ENCODE assay signal across 1 cellular context in the genomic region with DNA sequence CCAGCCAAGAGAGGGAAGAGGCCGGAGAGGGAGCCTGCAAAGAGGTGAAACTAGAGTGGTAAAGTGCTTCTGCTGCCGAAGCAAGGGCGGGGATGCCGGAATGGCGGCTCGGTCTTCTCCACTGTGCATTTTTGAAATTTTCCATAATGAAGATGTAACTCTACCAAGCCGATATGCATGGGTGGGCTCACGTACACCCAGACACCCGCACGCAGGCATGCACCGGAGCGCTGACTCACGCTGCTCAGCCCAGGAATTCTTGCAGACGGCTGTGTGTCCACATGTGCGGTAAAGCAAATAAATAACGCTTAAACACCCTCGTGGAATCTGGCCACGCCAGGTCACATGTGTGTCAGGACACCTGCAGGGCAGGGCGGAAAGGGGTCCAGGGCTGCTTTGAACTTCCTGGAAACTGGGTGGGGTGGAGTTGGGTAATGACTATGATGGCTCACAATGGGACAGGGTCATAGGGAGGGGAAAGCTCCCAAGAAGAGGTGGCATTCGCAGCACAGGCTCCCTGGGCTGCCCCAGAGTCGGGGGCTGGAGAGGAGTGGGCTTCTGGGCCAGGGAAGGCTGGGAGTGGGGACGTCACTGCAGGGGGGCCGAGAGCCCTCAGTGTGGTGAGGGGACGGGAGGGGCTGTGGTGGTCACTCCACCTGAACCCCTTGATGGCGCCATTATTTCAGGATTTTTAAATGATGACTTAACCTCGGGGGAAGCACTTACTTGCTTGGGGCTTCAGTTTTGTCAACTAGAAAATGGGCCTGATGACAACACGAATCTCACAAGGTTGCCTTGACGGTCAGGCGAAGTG.
TF ChIP-seq lines count a peak whose summit lies in the region.

No MANE protein-coding gene starts in this region.

TF ChIP-seq in HepG2, 621 proteins besides CTCF, POLR2A, EP300 and RAD21 (continued from another document and continues in another):
- TF ChIP-seq ZNF574 (CRISPR knock-in tag; IDR thresholded peaks at IDR 0.05) (peak; percentile 80), SIX1 (CRISPR knock-in tag; IDR thresholded peaks at IDR 0.05; ENCODE audit: borderline replicate concordance) (peak; percentile 90; the same call in 1 of the 2 replicates), YEATS4 (CRISPR knock-in tag; IDR thresholded peaks at IDR 0.05; ENCODE audit: borderline replicate concordance) (peak; percentile 83; the same call in 1 of the 2 replicates), HIVEP1 (CRISPR knock-in tag; IDR thresholded peaks at IDR 0.05) (peak; percentile 89; the same call in 1 of the 2 replicates), ARHGAP35 (CRISPR knock-in tag; IDR thresholded peaks at IDR 0.05; ENCODE audit: borderline replicate concordance) (peak; percentile 24; the same call in 1 of the 2 replicates), ZMAT5 (CRISPR knock-in tag; IDR thresholded peaks at IDR 0.05; ENCODE audit: borderline replicate concordance, low read depth) (no peak), SAFB2 (CRISPR knock-in tag; IDR thresholded peaks at IDR 0.05; ENCODE audit: borderline replicate concordance, low read depth) (peak; percentile 43; the same call in 1 of the 2 replicates), ATRX (CRISPR knock-in tag; IDR thresholded peaks at IDR 0.05; ENCODE audit: borderline replicate concordance) (no peak), ZNF841 (CRISPR knock-in tag; IDR thresholded peaks at IDR 0.05; ENCODE audit: borderline replicate concordance) (0 out of 2 replicates have a peak, but pooled peaks have one; percentile 25), ZNF670 (CRISPR knock-in tag; IDR thresholded peaks at IDR 0.05; ENCODE audit: borderline replicate concordance) (peak; percentile 98), ZNF776 (CRISPR knock-in tag; IDR thresholded peaks at IDR 0.05) (no peak), NR1H2 (CRISPR knock-in tag; IDR thresholded peaks at IDR 0.05; ENCODE audit: borderline replicate concordance, low read depth) (peak; percentile 89; the same call in 1 of the 2 replicates), TRIM22 (IDR thresholded peaks at IDR 0.05) (no peak), ZNF510 (CRISPR knock-in tag; IDR thresholded peaks at IDR 0.05; ENCODE audit: low read depth) (peak; percentile 96), STAT5B (CRISPR knock-in tag; IDR thresholded peaks at IDR 0.05) (peak; percentile 40; the same call in 1 of the 2 replicates), MED8 (CRISPR knock-in tag; IDR thresholded peaks at IDR 0.05; ENCODE audit: insufficient replicate concordance) (peak; percentile 48), ZFX (CRISPR knock-in tag; IDR thresholded peaks at IDR 0.05; ENCODE audit: low read depth) (peak; percentile 81), RBAK (CRISPR knock-in tag; IDR thresholded peaks at IDR 0.05) (0 out of 2 replicates have a peak, but pooled peaks have one; percentile 70), SP4 (CRISPR knock-in tag; IDR thresholded peaks at IDR 0.05) (peak; percentile 74), SALL1 (CRISPR knock-in tag; IDR thresholded peaks at IDR 0.05) (peak; percentile 100), TMF1 (CRISPR knock-in tag; IDR thresholded peaks at IDR 0.05; ENCODE audit: low read depth) (no peak), SNAPC4 (CRISPR knock-in tag; IDR thresholded peaks at IDR 0.05) (peak; percentile 90; the same call in 1 of the 2 replicates), GATAD1 (CRISPR knock-in tag; IDR thresholded peaks at IDR 0.05) (peak; percentile 81), SALL2 (CRISPR knock-in tag; IDR thresholded peaks at IDR 0.05) (no peak), GFI1 (CRISPR knock-in tag; IDR thresholded peaks at IDR 0.05; ENCODE audit: borderline replicate concordance) (peak; percentile 93; the same call in 1 of the 2 replicates)
- TF ChIP-seq, protein P1, sequence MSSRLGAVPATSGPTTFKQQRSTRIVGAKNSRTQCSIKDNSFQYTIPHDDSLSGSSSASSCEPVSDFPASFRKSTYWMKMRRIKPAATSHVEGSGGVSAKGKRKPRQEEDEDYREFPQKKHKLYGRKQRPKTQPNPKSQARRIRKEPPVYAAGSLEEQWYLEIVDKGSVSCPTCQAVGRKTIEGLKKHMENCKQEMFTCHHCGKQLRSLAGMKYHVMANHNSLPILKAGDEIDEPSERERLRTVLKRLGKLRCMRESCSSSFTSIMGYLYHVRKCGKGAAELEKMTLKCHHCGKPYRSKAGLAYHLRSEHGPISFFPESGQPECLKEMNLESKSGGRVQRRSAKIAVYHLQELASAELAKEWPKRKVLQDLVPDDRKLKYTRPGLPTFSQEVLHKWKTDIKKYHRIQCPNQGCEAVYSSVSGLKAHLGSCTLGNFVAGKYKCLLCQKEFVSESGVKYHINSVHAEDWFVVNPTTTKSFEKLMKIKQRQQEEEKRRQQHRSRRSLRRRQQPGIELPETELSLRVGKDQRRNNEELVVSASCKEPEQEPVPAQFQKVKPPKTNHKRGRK (CRISPR knock-in tag; IDR thresholded peaks at IDR 0.05): no peak
- TF ChIP-seq, protein P2, sequence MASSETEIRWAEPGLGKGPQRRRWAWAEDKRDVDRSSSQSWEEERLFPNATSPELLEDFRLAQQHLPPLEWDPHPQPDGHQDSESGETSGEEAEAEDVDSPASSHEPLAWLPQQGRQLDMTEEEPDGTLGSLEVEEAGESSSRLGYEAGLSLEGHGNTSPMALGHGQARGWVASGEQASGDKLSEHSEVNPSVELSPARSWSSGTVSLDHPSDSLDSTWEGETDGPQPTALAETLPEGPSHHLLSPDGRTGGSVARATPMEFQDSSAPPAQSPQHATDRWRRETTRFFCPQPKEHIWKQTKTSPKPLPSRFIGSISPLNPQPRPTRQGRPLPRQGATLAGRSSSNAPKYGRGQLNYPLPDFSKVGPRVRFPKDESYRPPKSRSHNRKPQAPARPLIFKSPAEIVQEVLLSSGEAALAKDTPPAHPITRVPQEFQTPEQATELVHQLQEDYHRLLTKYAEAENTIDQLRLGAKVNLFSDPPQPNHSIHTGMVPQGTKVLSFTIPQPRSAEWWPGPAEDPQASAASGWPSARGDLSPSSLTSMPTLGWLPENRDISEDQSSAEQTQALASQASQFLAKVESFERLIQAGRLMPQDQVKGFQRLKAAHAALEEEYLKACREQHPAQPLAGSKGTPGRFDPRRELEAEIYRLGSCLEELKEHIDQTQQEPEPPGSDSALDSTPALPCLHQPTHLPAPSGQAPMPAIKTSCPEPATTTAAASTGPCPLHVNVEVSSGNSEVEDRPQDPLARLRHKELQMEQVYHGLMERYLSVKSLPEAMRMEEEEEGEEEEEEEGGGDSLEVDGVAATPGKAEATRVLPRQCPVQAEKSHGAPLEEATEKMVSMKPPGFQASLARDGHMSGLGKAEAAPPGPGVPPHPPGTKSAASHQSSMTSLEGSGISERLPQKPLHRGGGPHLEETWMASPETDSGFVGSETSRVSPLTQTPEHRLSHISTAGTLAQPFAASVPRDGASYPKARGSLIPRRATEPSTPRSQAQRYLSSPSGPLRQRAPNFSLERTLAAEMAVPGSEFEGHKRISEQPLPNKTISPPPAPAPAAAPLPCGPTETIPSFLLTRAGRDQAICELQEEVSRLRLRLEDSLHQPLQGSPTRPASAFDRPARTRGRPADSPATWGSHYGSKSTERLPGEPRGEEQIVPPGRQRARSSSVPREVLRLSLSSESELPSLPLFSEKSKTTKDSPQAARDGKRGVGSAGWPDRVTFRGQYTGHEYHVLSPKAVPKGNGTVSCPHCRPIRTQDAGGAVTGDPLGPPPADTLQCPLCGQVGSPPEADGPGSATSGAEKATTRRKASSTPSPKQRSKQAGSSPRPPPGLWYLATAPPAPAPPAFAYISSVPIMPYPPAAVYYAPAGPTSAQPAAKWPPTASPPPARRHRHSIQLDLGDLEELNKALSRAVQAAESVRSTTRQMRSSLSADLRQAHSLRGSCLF (CRISPR knock-in tag; IDR thresholded peaks at IDR 0.05; ENCODE audit: borderline replicate concordance): no peak
- TF ChIP-seq, protein P3, sequence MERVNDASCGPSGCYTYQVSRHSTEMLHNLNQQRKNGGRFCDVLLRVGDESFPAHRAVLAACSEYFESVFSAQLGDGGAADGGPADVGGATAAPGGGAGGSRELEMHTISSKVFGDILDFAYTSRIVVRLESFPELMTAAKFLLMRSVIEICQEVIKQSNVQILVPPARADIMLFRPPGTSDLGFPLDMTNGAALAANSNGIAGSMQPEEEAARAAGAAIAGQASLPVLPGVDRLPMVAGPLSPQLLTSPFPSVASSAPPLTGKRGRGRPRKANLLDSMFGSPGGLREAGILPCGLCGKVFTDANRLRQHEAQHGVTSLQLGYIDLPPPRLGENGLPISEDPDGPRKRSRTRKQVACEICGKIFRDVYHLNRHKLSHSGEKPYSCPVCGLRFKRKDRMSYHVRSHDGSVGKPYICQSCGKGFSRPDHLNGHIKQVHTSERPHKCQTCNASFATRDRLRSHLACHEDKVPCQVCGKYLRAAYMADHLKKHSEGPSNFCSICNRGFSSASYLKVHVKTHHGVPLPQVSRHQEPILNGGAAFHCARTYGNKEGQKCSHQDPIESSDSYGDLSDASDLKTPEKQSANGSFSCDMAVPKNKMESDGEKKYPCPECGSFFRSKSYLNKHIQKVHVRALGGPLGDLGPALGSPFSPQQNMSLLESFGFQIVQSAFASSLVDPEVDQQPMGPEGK (CRISPR knock-in tag; IDR thresholded peaks at IDR 0.05): peak; percentile 91
